25 cellular contexts compared by ENCODE assay signal in the genomic region with DNA sequence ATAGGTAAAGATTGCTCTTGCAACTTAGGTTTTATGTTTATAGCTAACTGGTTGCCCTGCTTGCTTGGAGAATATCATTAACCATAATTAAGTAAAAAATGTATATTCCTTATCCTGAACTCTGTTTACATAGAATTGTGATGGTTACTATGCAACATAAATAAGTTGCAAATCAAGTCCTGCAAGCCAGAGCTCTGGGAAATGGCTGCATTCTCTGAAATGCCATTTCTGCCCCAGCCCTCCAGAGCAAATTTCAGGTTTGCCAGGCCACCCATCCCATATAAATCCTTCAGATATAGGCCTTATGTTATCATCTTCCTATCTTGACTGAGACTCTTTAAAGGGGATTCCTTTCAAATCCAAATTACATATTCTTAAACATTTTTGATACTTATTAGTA.
DNase-seq lines count a peak whose midpoint lies in the region; ATAC-seq, FAIRE-seq and TF ChIP-seq lines count a peak whose summit lies in the region.
"Had no signal": no experiment of that assay in that cellular context is flagged by ENCODE, and none has a peak within 500 bp of the region (broad histone marks: within the 10 kb centered on the region; RNA-seq: fewer than 3 reads in every experiment).

No MANE protein-coding gene starts in this region.

- no peak for DNase-seq in HFFc6
- DNase-seq in astrocyte (ENCODE audit: low read depth), result no peak
- no peak for DNase-seq in mesenchymal stem cell
- no peak for DNase-seq in type B pancreatic cell (ENCODE audit: extremely low spot score, unreplicated experiment)
- no peak for DNase-seq in activated CD8-positive, alpha-beta memory T cell treated with anti-CD3 and anti-CD28 coated beads, Interleukin-2, amount 50 U/mL, for 4 hours
- DNase-seq: AML-193; C1 segment of cervical spinal cord; CD8-positive, alpha-beta memory T cell; DMS 273 treated with DMSO at 0.1 percent for 48 hours; MM.1S; NCI-H2029; NCI-H446 treated with DMSO at 0.1 percent for 48 hours; NCI-H526; NCI-H82; NK-92 treated with Interleukin-12 subunit alpha and Interleukin-12 subunit beta, amount 100 ng/mL, for 24 hours; Right ventricle myocardium superior; RPMI8226 had no signal

- H2AFZ ChIP-seq in astrocyte (ENCODE audit: low read depth, low read length), result no peak overlapping the region
- H2AFZ ChIP-seq in mesenchymal stem cell (ENCODE audit: low read depth, low read length), result no peak overlapping the region

- H3K18ac ChIP-seq in mesenchymal stem cell (ENCODE audit: low read depth in 1 of 2, low read length in 2 of 2), result no peak overlapping the region

- H3K4me1 ChIP-seq in astrocyte (ENCODE audit: insufficient read depth, low read length) (peaks cover 13% of the 10 kb centered on the region), mesenchymal stem cell (ENCODE audit: control insufficient read depth, insufficient read depth, low read depth, low read length) (peaks cover 1% of the 10 kb centered on the region)

- H3K27me3 ChIP-seq in astrocyte (ENCODE audit: insufficient read depth, low read length) (no peaks in the 10 kb centered on the region), mesenchymal stem cell (ENCODE audit: control insufficient read depth in 1 of 2, insufficient read depth in 1 of 2, low read length in 2 of 2) (no peaks in the 10 kb centered on the region)
- H3K27me3 ChIP-seq: SJSA1 had no signal

- no peak overlapping the region for H4K91ac ChIP-seq in mesenchymal stem cell (ENCODE audit: low read length)

- H3K79me1 ChIP-seq in mesenchymal stem cell (replicated peaks; ENCODE audit: low read length, poor library complexity, severe bottlenecking), result no peaks in the 10 kb centered on the region

- FAIRE-seq in astrocyte (lab: Jason Lieb, UNC), result no peak
- FAIRE-seq: A204.1, GM19239 had no signal

- H3K4me1 Mint-ChIP-seq in HFFc6 (ENCODE audit: low read depth) (peaks cover 74% of the 10 kb centered on the region), astrocyte (ENCODE audit: low read depth, unreplicated experiment) (peaks cover 16% of the 10 kb centered on the region), type B pancreatic cell (ENCODE audit: unreplicated experiment) (peaks cover 4% of the 10 kb centered on the region)
- H3K4me1 Mint-ChIP-seq: CD8-positive, alpha-beta memory T cell; IgD-negative memory B cell had no signal

- H3K14ac ChIP-seq in mesenchymal stem cell (ENCODE audit: low read length in 2 of 2), result no peak overlapping the region

- H2BK12ac ChIP-seq in mesenchymal stem cell (ENCODE audit: low read length in 2 of 2), result no peak overlapping the region

- H3K4me3 Mint-ChIP-seq in HFFc6 (no peak overlapping the region), astrocyte (ENCODE audit: unreplicated experiment) (no peak overlapping the region), type B pancreatic cell (no peak overlapping the region)
- H3K4me3 Mint-ChIP-seq: CD8-positive, alpha-beta memory T cell; IgD-negative memory B cell had no signal

- peak overlapping the region; percentile 48 for H2BK15ac ChIP-seq in mesenchymal stem cell (ENCODE audit: low read depth, poor library complexity, severe bottlenecking)

- no peaks in the 10 kb centered on the region for H3K27me3 Mint-ChIP-seq in HFFc6 (ENCODE audit: insufficient read depth)
- H3K27me3 Mint-ChIP-seq in astrocyte (ENCODE audit: low read depth, unreplicated experiment), result no peaks in the 10 kb centered on the region
- H3K27me3 Mint-ChIP-seq in type B pancreatic cell, result no peaks in the 10 kb centered on the region
- H3K27me3 Mint-ChIP-seq: CD8-positive, alpha-beta memory T cell; IgD-negative memory B cell had no signal

- peak overlapping the region; percentile 79 for H3K27ac Mint-ChIP-seq in HFFc6
- H3K27ac Mint-ChIP-seq in astrocyte (ENCODE audit: unreplicated experiment), result peak overlapping the region; percentile 67
- H3K27ac Mint-ChIP-seq in type B pancreatic cell, result peak overlapping the region; percentile 48
- H3K27ac Mint-ChIP-seq: CD8-positive, alpha-beta memory T cell; IgD-negative memory B cell had no signal

- no peaks in the 10 kb centered on the region for H3K79me2 ChIP-seq in astrocyte (ENCODE audit: insufficient read depth, low read length)

- TF ChIP-seq CTCF in HFFc6 (IDR thresholded peaks at IDR 0.05), result no peak
- no peak for TF ChIP-seq CTCF in astrocyte (IDR thresholded peaks at IDR 0.05; ENCODE audit: insufficient read depth, low read depth, low read length)
- no peak for TF ChIP-seq CTCF in type B pancreatic cell (conservative IDR thresholded peaks at IDR 0.05)

- peaks cover 51% of the 10 kb centered on the region for H3K36me3 Mint-ChIP-seq in HFFc6 (ENCODE audit: low read depth)
- H3K36me3 Mint-ChIP-seq in astrocyte (ENCODE audit: low read depth, unreplicated experiment), result no peaks in the 10 kb centered on the region
- no peaks in the 10 kb centered on the region for H3K36me3 Mint-ChIP-seq in type B pancreatic cell
- H3K36me3 Mint-ChIP-seq: CD8-positive, alpha-beta memory T cell had no signal

- H2BK5ac ChIP-seq in mesenchymal stem cell (ENCODE audit: low read depth, low read length, poor library complexity, severe bottlenecking), result no peak overlapping the region

- H3K4me2 ChIP-seq in astrocyte (ENCODE audit: low read length) (no peak overlapping the region), mesenchymal stem cell (ENCODE audit: low read length, poor library complexity, severe bottlenecking) (no peak overlapping the region)
- H3K4me2 ChIP-seq: KMS-11 had no signal

- H3K4me3 ChIP-seq in astrocyte (ENCODE audit: insufficient read depth, low read depth, low read length) (no peak overlapping the region), mesenchymal stem cell (ENCODE audit: insufficient read depth in 1 of 2, low read depth in 1 of 2, low read length in 2 of 2) (no peak overlapping the region)
- H3K4me3 ChIP-seq: SJSA1 had no signal

- H3K9ac ChIP-seq in astrocyte (ENCODE audit: low read length), result no peak overlapping the region
- no peak overlapping the region for H3K9ac ChIP-seq in mesenchymal stem cell (ENCODE audit: low read length)
- H3K9ac ChIP-seq: KMS-11 had no signal

- no peak overlapping the region for H2BK120ac ChIP-seq in mesenchymal stem cell (ENCODE audit: low read depth, low read length)

- H3K36me3 ChIP-seq in astrocyte (ENCODE audit: insufficient read depth, low read length) (no peaks in the 10 kb centered on the region), mesenchymal stem cell (ENCODE audit: control insufficient read depth in 1 of 2, insufficient read depth in 2 of 2, low read depth in 1 of 2, low read length in 2 of 2) (no peaks in the 10 kb centered on the region)
- H3K36me3 ChIP-seq: SJSA1 had no signal

- H4K20me1 ChIP-seq in astrocyte (ENCODE audit: insufficient read depth, low read length), result no peaks in the 10 kb centered on the region

- H4K8ac ChIP-seq in mesenchymal stem cell (ENCODE audit: low read length), result no peak overlapping the region

- H2AK5ac ChIP-seq in mesenchymal stem cell (ENCODE audit: low read length, severe bottlenecking), result peak overlapping the region; percentile 77

- H3K27ac ChIP-seq in astrocyte (ENCODE audit: low read depth, low read length) (no peak overlapping the region), mesenchymal stem cell (ENCODE audit: low read length, poor library complexity, severe bottlenecking) (no peak overlapping the region)
- H3K27ac ChIP-seq: KMS-11, SJSA1 had no signal

- H3K9me3 Mint-ChIP-seq in HFFc6, result peaks cover 7% of the 10 kb centered on the region
- H3K9me3 Mint-ChIP-seq in astrocyte (ENCODE audit: unreplicated experiment), result peaks cover 3% of the 10 kb centered on the region
- H3K9me3 Mint-ChIP-seq in type B pancreatic cell, result no peaks in the 10 kb centered on the region

- no peak overlapping the region for H3K23ac ChIP-seq in mesenchymal stem cell (ENCODE audit: low read length in 2 of 2)

- ATAC-seq in GM21717 (IDR thresholded peaks at IDR 0.05; ENCODE audit: unreplicated experiment) (no peak), GM21576 (IDR thresholded peaks at IDR 0.05; ENCODE audit: unreplicated experiment) (no peak)
- ATAC-seq: HCT116 had no signal

- no peak overlapping the region for H3K4ac ChIP-seq in mesenchymal stem cell (ENCODE audit: low read depth in 1 of 2, low read length in 2 of 2)

- no peaks in the 10 kb centered on the region for H3K9me3 ChIP-seq in astrocyte (ENCODE audit: insufficient read depth, low read depth, low read length)
- no peaks in the 10 kb centered on the region for H3K9me3 ChIP-seq in mesenchymal stem cell (ENCODE audit: control insufficient read depth, low read length)
- H3K9me3 ChIP-seq: SJSA1 had no signal
